8 cellular contexts compared by ENCODE assay signal in the genomic region with DNA sequence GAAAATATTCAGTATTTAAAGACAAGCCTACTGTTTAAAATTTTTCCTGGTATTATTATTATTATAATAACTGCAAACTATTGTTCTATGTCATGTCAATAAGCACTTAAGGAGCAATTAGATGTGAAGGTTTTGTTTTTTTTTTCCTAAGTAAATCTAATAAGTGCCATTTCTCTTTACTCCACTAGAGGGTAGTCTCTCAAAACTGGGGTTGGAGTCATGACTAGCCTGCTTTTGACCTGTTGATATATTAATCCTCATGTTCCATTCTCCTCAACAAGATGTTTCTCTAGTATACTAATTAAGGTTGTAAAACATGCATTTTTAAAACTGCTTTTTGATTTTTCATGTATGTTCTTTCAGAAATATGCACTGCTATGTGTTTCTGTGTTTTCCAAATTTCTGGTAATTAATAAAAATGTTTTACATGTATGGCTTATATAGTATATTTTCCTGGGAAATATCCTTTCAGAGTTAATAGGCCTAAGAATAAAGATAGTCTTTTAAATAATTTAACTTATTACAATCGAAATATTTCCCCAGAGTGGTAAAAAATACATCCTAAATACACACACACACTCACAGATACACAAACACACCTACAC. TPM values are rescaled to one million over a fixed set of nuclear protein-coding genes. Genes with fewer than 3 reads are reported as not detected.
DNase-seq lines count a peak whose midpoint lies in the region; ATAC-seq and TF ChIP-seq lines count a peak whose summit lies in the region.

No MANE protein-coding gene starts in this region.

- no peak overlapping the region for H3K4me3 ChIP-seq in DOHH2 (ENCODE audit: low read length)

- H4K20me1 ChIP-seq in DOHH2 (ENCODE audit: control insufficient read depth, insufficient read depth, low read depth, low read length) = no peaks in the 10 kb centered on the region

- H3K79me2 ChIP-seq in DOHH2 (ENCODE audit: control insufficient read depth, low read length) = no peaks in the 10 kb centered on the region

- no peaks in the 10 kb centered on the region for H3F3A ChIP-seq in DOHH2 (ENCODE audit: control insufficient read depth, insufficient read depth)

- peak overlapping the region; percentile 16 for H3K27ac Mint-ChIP-seq in T-helper 1 cell treated with Interleukin-12 subunit alpha and Interleukin-12 subunit beta and Interleukin-4 antibody, amounts not matched to agents 30 μg/mL and 1 μg/mL, for 36 hours
- no peak overlapping the region for H3K27ac Mint-ChIP-seq in progenitor cell of endocrine pancreas

- no peak overlapping the region for H3K27ac ChIP-seq in DOHH2 (ENCODE audit: low read depth, low read length)

- no peak overlapping the region for H3K4me2 ChIP-seq in DOHH2 (ENCODE audit: low read length)

- ATAC-seq in GM21723 (IDR thresholded peaks at IDR 0.05; ENCODE audit: unreplicated experiment) (peak; percentile 47), omental fat pad (ENCODE audit: low FRiP score) (no peak)

- no peaks in the 10 kb centered on the region for H3K9me3 Mint-ChIP-seq in T-helper 1 cell treated with Interleukin-12 subunit alpha and Interleukin-12 subunit beta and Interleukin-4 antibody, amounts not matched to agents 30 μg/mL and 1 μg/mL, for 36 hours
- no peaks in the 10 kb centered on the region for H3K9me3 Mint-ChIP-seq in progenitor cell of endocrine pancreas (ENCODE audit: low read depth)

- peak overlapping the region; percentile 95 for H3K4me3 Mint-ChIP-seq in T-helper 1 cell treated with Interleukin-12 subunit alpha and Interleukin-12 subunit beta and Interleukin-4 antibody, amounts not matched to agents 30 μg/mL and 1 μg/mL, for 36 hours
- no peak overlapping the region for H3K4me3 Mint-ChIP-seq in progenitor cell of endocrine pancreas (ENCODE audit: low read depth)

- no peaks in the 10 kb centered on the region for H3K27me3 ChIP-seq in DOHH2 (ENCODE audit: control insufficient read depth, low read length)

- peaks cover 34% of the 10 kb centered on the region for H3K36me3 Mint-ChIP-seq in T-helper 1 cell treated with Interleukin-12 subunit alpha and Interleukin-12 subunit beta and Interleukin-4 antibody, amounts not matched to agents 30 μg/mL and 1 μg/mL, for 36 hours (ENCODE audit: low read depth)
- no peaks in the 10 kb centered on the region for H3K36me3 Mint-ChIP-seq in progenitor cell of endocrine pancreas (ENCODE audit: insufficient read depth)

- H3K27me3 Mint-ChIP-seq in T-helper 1 cell treated with Interleukin-12 subunit alpha and Interleukin-12 subunit beta and Interleukin-4 antibody, amounts not matched to agents 30 μg/mL and 1 μg/mL, for 36 hours (ENCODE audit: low read depth) = no peaks in the 10 kb centered on the region
- no peaks in the 10 kb centered on the region for H3K27me3 Mint-ChIP-seq in progenitor cell of endocrine pancreas

- H3K9me3 ChIP-seq in DOHH2 (ENCODE audit: control insufficient read depth, insufficient read depth, low read length) = peaks cover 3% of the 10 kb centered on the region; the same call in 1 of the 2 replicates

- H3K36me3 ChIP-seq in DOHH2 (ENCODE audit: control insufficient read depth, low read length) = no peaks in the 10 kb centered on the region

- H3K4me1 ChIP-seq in DOHH2 (ENCODE audit: control insufficient read depth, low read length) = peaks cover 34% of the 10 kb centered on the region

- H3K4me1 Mint-ChIP-seq in T-helper 1 cell treated with Interleukin-12 subunit alpha and Interleukin-12 subunit beta and Interleukin-4 antibody, amounts not matched to agents 30 μg/mL and 1 μg/mL, for 36 hours (ENCODE audit: low read depth) = peaks cover 49% of the 10 kb centered on the region
- peaks cover 26% of the 10 kb centered on the region for H3K4me1 Mint-ChIP-seq in progenitor cell of endocrine pancreas (ENCODE audit: low read depth)

- TF ChIP-seq CTCF in DOHH2 (IDR thresholded peaks at IDR 0.05; ENCODE audit: low read depth, low read length, poor library complexity, severe bottlenecking) (peak; percentile 77), progenitor cell of endocrine pancreas (IDR thresholded peaks at IDR 0.05; ENCODE audit: unreplicated experiment) (peak; percentile 77), omental fat pad (IDR thresholded peaks at IDR 0.05) (no peak)

- DNase-seq in NCI-H1048 (lab: John Stamatoyannopoulos, UW) (peak; percentile 20), fibroblast of peridontal ligament (ENCODE audit: extremely low read depth) (peak; percentile 77), progenitor cell of endocrine pancreas (ENCODE audit: low spot score, unreplicated experiment) (no peak), omental fat pad (ENCODE audit: low spot score) (no peak), foreskin melanocyte (no peak)

- no peaks in the 10 kb centered on the region for H3K9me2 ChIP-seq in DOHH2 (replicated peaks; ENCODE audit: control insufficient read depth, low read length)

RNA-seq across cellular contexts. Expression of a gene that starts 1.0 kb away (rescaled TPM):
- 1.6 and 1.7 TPM in 2 replicates for total RNA-seq in progenitor cell of endocrine pancreas
- 1 to 10 TPM; 1.7 to 5.3 (median 2.7) TPM for total RNA-seq in omental fat pad

Comparison
In these comparisons a context has a peak if more than half of its experiments do, and no peak if none do; other contexts are left out.
1. CTCF ChIP-seq: peak in DOHH2 (single experiment) and progenitor cell of endocrine pancreas (single experiment); none in omental fat pad (0 of 3).
2. DNase-seq: peak in NCI-H1048 (single experiment) and fibroblast of peridontal ligament (single experiment); none in progenitor cell of endocrine pancreas (single experiment), omental fat pad (single experiment) and foreskin melanocyte (single experiment).